ENCODE assay signal across 8 cellular contexts in the genomic region with DNA sequence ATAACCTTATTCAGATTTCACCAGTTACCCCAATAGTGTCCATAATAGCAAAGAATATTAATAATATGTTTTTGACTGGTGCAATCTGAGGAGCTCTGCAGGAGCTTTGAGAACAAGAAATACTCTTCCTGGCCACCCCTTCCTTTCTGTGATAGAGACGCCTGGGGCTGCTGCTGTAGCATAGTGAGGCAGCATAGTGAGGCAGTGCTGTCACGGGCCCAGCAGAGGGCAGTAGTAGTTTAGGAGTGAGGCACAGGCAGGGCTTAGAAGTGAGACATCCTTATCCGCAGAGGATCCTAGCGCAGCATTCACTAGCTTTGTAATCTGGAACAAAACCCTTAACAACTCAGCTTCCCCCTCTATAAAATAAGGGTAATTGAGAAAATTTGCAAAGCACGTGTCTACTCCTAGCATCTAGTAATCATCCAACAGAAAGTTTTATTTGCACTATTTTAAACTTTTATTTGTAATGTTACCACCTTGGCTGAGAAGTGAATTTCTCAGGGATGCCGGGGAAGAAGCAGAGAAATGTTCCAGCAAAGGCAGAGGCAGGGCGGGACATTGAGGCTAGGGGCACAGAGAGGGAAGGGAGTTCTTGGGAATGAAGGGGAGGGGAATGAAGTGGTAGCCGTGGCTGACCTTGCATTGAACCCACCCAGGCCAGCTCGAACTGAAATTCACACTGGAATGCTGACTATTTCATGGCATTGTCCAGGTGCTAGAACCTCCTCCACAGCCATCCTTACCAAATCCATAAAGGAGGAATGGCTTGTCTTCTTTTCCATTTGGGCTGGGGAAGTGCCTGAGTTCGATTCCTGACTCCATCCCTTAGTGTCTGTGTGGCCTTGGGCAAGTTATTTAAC.
DNase-seq lines count a peak whose midpoint lies in the region; ATAC-seq and TF ChIP-seq lines count a peak whose summit lies in the region.

No MANE protein-coding gene starts in this region.

- H3K27ac Mint-ChIP-seq in activated naive CD8-positive, alpha-beta T cell treated with anti-CD3 and anti-CD28 coated beads for 36 hours: no peak overlapping the region

- H3K27ac ChIP-seq in cardiac muscle cell: no peak overlapping the region
- no peak overlapping the region for H3K27ac ChIP-seq in psoas muscle
- H3K27ac ChIP-seq in aorta (ENCODE audit: low read depth in 1 of 2, low read length in 2 of 2): no peak overlapping the region

- H3K9me3 ChIP-seq in cardiac muscle cell (ENCODE audit: low read depth) (no peaks in the 10 kb centered on the region), psoas muscle (no peaks in the 10 kb centered on the region), aorta (ENCODE audit: control insufficient read depth, low read length) (no peaks in the 10 kb centered on the region)

- peaks cover 2% of the 10 kb centered on the region for H3K4me1 Mint-ChIP-seq in activated naive CD8-positive, alpha-beta T cell treated with anti-CD3 and anti-CD28 coated beads for 36 hours

- no peak overlapping the region for H3K4me3 Mint-ChIP-seq in activated naive CD8-positive, alpha-beta T cell treated with anti-CD3 and anti-CD28 coated beads for 36 hours

- H3K27me3 Mint-ChIP-seq in activated naive CD8-positive, alpha-beta T cell treated with anti-CD3 and anti-CD28 coated beads for 36 hours: no peaks in the 10 kb centered on the region

- no peak for TF ChIP-seq POLR2A in NB4 (IDR thresholded peaks at IDR 0.05; ENCODE audit: extremely low read depth, insufficient read length)

- DNase-seq in GM10266 (ENCODE audit: extremely low spot score) (peak; percentile 71), HFF-Myc (ENCODE audit: extremely low read depth, low read depth) (peak; percentile 57), NB4 (ENCODE audit: low read depth) (peak; percentile 79), SKM-1 treated with dmso at 0.1 percent for 144 hours (lab: John Stamatoyannopoulos, UW; ENCODE audit: unreplicated experiment) (peak; percentile 10), cardiac muscle cell (ENCODE audit: low read depth in 1 of 2, low spot score in 1 of 2) (peak; percentile 81 to 86), psoas muscle (peak; percentile 64 to 78), aorta (peak; percentile 80 to 88)
- DNase-seq in activated naive CD8-positive, alpha-beta T cell treated with anti-CD3 and anti-CD28 coated beads for 36 hours: peak; percentile 60

- 32 to 37% (median 35%) methylated on average over 10 of the region's 10 CpGs for WGBS in psoas muscle, 3 donors
- 21 to 23% methylated on average over 10 of the region's 10 CpGs for WGBS in aorta, 2 donors

- H3K27me3 ChIP-seq in cardiac muscle cell: no peaks in the 10 kb centered on the region
- no peaks in the 10 kb centered on the region for H3K27me3 ChIP-seq in psoas muscle (ENCODE audit: insufficient read depth in 3 of 3, low read length in 2 of 3)
- H3K27me3 ChIP-seq in aorta (ENCODE audit: control insufficient read depth in 1 of 2, insufficient read depth in 2 of 2, low read length in 1 of 2): no peaks in the 10 kb centered on the region

- ATAC-seq in psoas muscle (peak; percentile 81 to 97 (median 97)), aorta (ENCODE audit: low FRiP score) (peak; percentile 92)

- no peaks in the 10 kb centered on the region for H3K9me3 Mint-ChIP-seq in activated naive CD8-positive, alpha-beta T cell treated with anti-CD3 and anti-CD28 coated beads for 36 hours

- H3K4me1 ChIP-seq in cardiac muscle cell (ENCODE audit: low read depth) (no peaks in the 10 kb centered on the region), psoas muscle (no peaks in the 10 kb centered on the region), aorta (ENCODE audit: control insufficient read depth in 1 of 2, insufficient read depth in 2 of 2, low read length in 2 of 2) (no peaks in the 10 kb centered on the region)

- no peaks in the 10 kb centered on the region for H3K36me3 Mint-ChIP-seq in activated naive CD8-positive, alpha-beta T cell treated with anti-CD3 and anti-CD28 coated beads for 36 hours

- no peak overlapping the region for H3K4me3 ChIP-seq in HFF-Myc (replicated peaks; ENCODE audit: low read depth, low read length)
- H3K4me3 ChIP-seq in NB4 (ENCODE audit: low read depth, low read length): no peak overlapping the region
- H3K4me3 ChIP-seq in cardiac muscle cell: no peak overlapping the region
- H3K4me3 ChIP-seq in psoas muscle: no peak overlapping the region
- H3K4me3 ChIP-seq in aorta (ENCODE audit: low read length in 2 of 2): no peak overlapping the region

- no peaks in the 10 kb centered on the region for H3K36me3 ChIP-seq in cardiac muscle cell
- H3K36me3 ChIP-seq in psoas muscle (ENCODE audit: insufficient read depth in 1 of 2, low read depth in 1 of 2): peaks cover 0 to 4% of the 10 kb centered on the region in 2 donors
- no peaks in the 10 kb centered on the region for H3K36me3 ChIP-seq in aorta (ENCODE audit: control insufficient read depth in 1 of 2, insufficient read depth in 2 of 2, low read length in 1 of 2)

- intact Hi-C loops in psoas muscle (cut with DNase I): loop anchor here (1.0 to 10.0 kb wide), 2 partner anchors 239 to 243 kb away; no protein-coding TSS in a partner anchor
- intact Hi-C loops in aorta (cut with DNase I): no loop called here

- TF ChIP-seq CTCF in GM10266 (IDR thresholded peaks at IDR 0.05; ENCODE audit: control insufficient read depth, insufficient read depth, low read depth, missing control alignments): peak; percentile 89
- TF ChIP-seq CTCF in HFF-Myc (IDR thresholded peaks at IDR 0.05; ENCODE audit: low read depth, low read length, missing control alignments): peak; percentile 96
- peak; percentile 98 for TF ChIP-seq CTCF in NB4 (IDR thresholded peaks at IDR 0.05; ENCODE audit: low read depth, low read length)
- TF ChIP-seq CTCF in cardiac muscle cell (IDR thresholded peaks at IDR 0.05; ENCODE audit: low read depth, low read length): peak; percentile 98
- peak; percentile 75 for TF ChIP-seq CTCF in psoas muscle (IDR thresholded peaks at IDR 0.05)

Comparison
In these comparisons a context has a peak if more than half of its experiments do, and no peak if none do; other contexts are left out.
1. DNase-seq: peak in every context shown above with its lines; median percentile 84 in aorta; 84 in cardiac muscle cell; 79 in NB4; 71 in GM10266; 71 in psoas muscle; 60 in activated naive CD8-positive, alpha-beta T cell treated with anti-CD3 and anti-CD28 coated beads for 36 hours; 57 in HFF-Myc; 10 in SKM-1 treated with dmso at 0.1 percent for 144 hours.
2. intact Hi-C loops: an anchor here in psoas muscle (1.0 to 10.0 kb wide); none called in aorta.